17 cellular contexts compared by ENCODE assay signal in genomic region chr11:75879737-75880136, GRCh38.
"Had no signal": no experiment of that assay in that cellular context is flagged by ENCODE, and none has a peak within 500 bp of the region (broad histone marks: within the 10 kb centered on the region; RNA-seq: fewer than 3 reads in every experiment).

No MANE protein-coding gene starts in this region.

- H3K4me3 Mint-ChIP-seq: activated CD4-positive, alpha-beta T cell treated with anti-CD3 and anti-CD28 coated beads, Interleukin-2, amount 10 ng/mL, durations not matched to agents 24 days and 14 days had no signal

- H3K27ac ChIP-seq: ascending aorta, spleen, transverse colon had no signal

- ATAC-seq: left lobe of liver had no signal

- H3K4me1 ChIP-seq: ascending aorta had no signal

- H3K9me3 Mint-ChIP-seq: activated CD4-positive, alpha-beta T cell treated with anti-CD3 and anti-CD28 coated beads, Interleukin-2, amount 10 ng/mL, durations not matched to agents 24 days and 14 days had no signal

- H3K4me3 ChIP-seq: ascending aorta, spleen, transverse colon had no signal

- H3K27ac Mint-ChIP-seq: activated CD4-positive, alpha-beta T cell treated with anti-CD3 and anti-CD28 coated beads, Interleukin-2, amount 10 ng/mL, durations not matched to agents 24 days and 14 days had no signal

- DNase-seq: activated CD4-positive, alpha-beta T cell treated with anti-CD3 and anti-CD28 coated beads, Interleukin-2, amount 10 ng/mL, durations not matched to agents 24 days and 14 days; activated CD8-positive, alpha-beta memory T cell treated with anti-CD3 and anti-CD28 coated beads for 24 hours; activated CD8-positive, alpha-beta memory T cell treated with anti-CD3 and anti-CD28 coated beads, Interleukin-2, amount 50 U/mL, for 48 hours; activated effector memory CD4-positive, alpha-beta T cell treated with anti-CD3 and anti-CD28 coated beads, Interleukin-2, amount 50 U/mL, for 16 hours; activated naive CD4-positive, alpha-beta T cell treated with anti-CD3 and anti-CD28 coated beads, Interleukin-2, amount 50 U/mL, for 16 hours; activated T-cell treated with anti-CD3 and anti-CD28 coated beads, Interleukin-2, amount 50 U/mL, for 48 hours; effector memory CD4-positive, alpha-beta T cell; glutamatergic neuron; islet precursor cell; occipital lobe; retina; spleen; stimulated activated CD4-positive, alpha-beta T cell treated with anti-CD3 and anti-CD28 coated beads, Interleukin-4, amount 100 ng/mL, for 4 hours; stimulated activated naive CD4-positive, alpha-beta T cell; transverse colon had no signal

- H3K27me3 ChIP-seq: ascending aorta, spleen, transverse colon had no signal

- H3K4me1 Mint-ChIP-seq: activated CD4-positive, alpha-beta T cell treated with anti-CD3 and anti-CD28 coated beads, Interleukin-2, amount 10 ng/mL, durations not matched to agents 24 days and 14 days had no signal

- H3K27me3 Mint-ChIP-seq: activated CD4-positive, alpha-beta T cell treated with anti-CD3 and anti-CD28 coated beads, Interleukin-2, amount 10 ng/mL, durations not matched to agents 24 days and 14 days had no signal
